In the genomic region with DNA sequence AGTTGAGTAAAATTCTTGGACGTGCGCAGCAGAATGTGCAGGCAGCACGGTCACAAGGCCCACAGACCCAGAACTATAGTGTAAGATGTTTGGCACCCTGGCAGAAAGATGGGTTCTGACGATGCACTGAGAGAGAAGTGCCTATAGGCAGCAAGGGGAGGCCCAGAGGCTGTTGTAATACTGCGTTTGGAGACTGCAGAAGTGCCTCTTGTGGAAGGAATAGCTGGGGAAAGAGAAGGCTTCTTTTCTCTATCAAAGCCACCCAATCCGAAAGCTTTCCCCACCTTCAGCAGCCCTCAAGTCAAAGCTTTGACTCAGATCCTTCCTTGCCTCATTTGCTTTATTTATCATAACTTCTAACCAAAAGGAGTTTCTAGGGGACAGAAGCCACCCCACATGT, we compare ENCODE assay signal across 1 cellular context.
TF ChIP-seq lines count a peak whose summit lies in the region.

No MANE protein-coding gene starts in this region.

TF ChIP-seq in K562, 482 proteins besides CTCF, POLR2A, EP300 and RAD21:
- TF ChIP-seq RFX5 (IDR thresholded peaks at IDR 0.05; ENCODE audit: low read depth, low read length) (no peak), CCNT2 (IDR thresholded peaks at IDR 0.05; ENCODE audit: borderline replicate concordance, extremely low read depth, insufficient read length, low read depth, low read length) (no peak), LARP7 (IDR thresholded peaks at IDR 0.05) (no peak), THRAP3 (IDR thresholded peaks at IDR 0.05; ENCODE audit: borderline replicate concordance) (no peak), ZBTB34 (CRISPR knock-in tag; IDR thresholded peaks at IDR 0.05) (no peak), HDGF (IDR thresholded peaks at IDR 0.05) (no peak), ZNF77 (CRISPR knock-in tag; IDR thresholded peaks at IDR 0.05) (no peak), SFPQ (IDR thresholded peaks at IDR 0.05; ENCODE audit: low read depth, low read length) (no peak), PHF20 (IDR thresholded peaks at IDR 0.05; ENCODE audit: partially characterized antibody) (no peak), MAX (CRISPR knock-in tag; IDR thresholded peaks at IDR 0.05) (no peak), SMARCC2 (IDR thresholded peaks at IDR 0.05; ENCODE audit: low read depth) (no peak), ZNF449 (CRISPR knock-in tag; IDR thresholded peaks at IDR 0.05) (no peak), MCM2 (IDR thresholded peaks at IDR 0.05; ENCODE audit: low read depth) (no peak), ZNF586 (CRISPR knock-in tag; conservative IDR thresholded peaks at IDR 0.05) (no peak), TAF7 (tag; IDR thresholded peaks at IDR 0.05) (no peak), U2AF1 (optimal IDR thresholded peaks at IDR 0.05; ENCODE audit: low read depth, low read length) (no peak), ZC3H8 (IDR thresholded peaks at IDR 0.05) (no peak)
